ENCODE assay signal across 8 cellular contexts in genomic region chr1:243473281-243474210, GRCh38.
A peak's percentile ranks its signal among the peaks of the same experiment; 100 is the strongest.
DNase-seq lines count a peak whose midpoint lies in the region; ATAC-seq and TF ChIP-seq lines count a peak whose summit lies in the region.

No MANE protein-coding gene starts in this region.

- no peaks in the 10 kb centered on the region for H3K9me3 Mint-ChIP-seq in activated T-helper 2 cell treated with anti-CD3 and anti-CD28 coated beads, Interferon-gamma antibody, Interleukin-2, Interleukin-4, amounts not matched to agents 10 μg/mL and 5 μg/mL and 100 μg/mL, durations not matched to agents 14 hours and 24 hours and 36 hours
- H3K9me3 Mint-ChIP-seq in immature natural killer cell, result no peaks in the 10 kb centered on the region
- H3K9me3 Mint-ChIP-seq in progenitor cell of endocrine pancreas (ENCODE audit: low read depth), result no peaks in the 10 kb centered on the region

- no peak for TF ChIP-seq EP300 in SK-N-SH (IDR thresholded peaks at IDR 0.05; ENCODE audit: borderline replicate concordance in 1 of 2, low read depth in 1 of 2, low read length in 1 of 2)

- H3K9ac ChIP-seq in SK-N-SH (no peak overlapping the region; the same call in 1 of the 2 replicates), stomach smooth muscle (ENCODE audit: low read length in 2 of 2) (peak overlapping the region in 1 of 2 donors; percentile 21)

- H3K36me3 Mint-ChIP-seq in activated T-helper 2 cell treated with anti-CD3 and anti-CD28 coated beads, Interferon-gamma antibody, Interleukin-2, Interleukin-4, amounts not matched to agents 10 μg/mL and 5 μg/mL and 100 μg/mL, durations not matched to agents 14 hours and 24 hours and 36 hours (ENCODE audit: low read depth), result no peaks in the 10 kb centered on the region
- no peaks in the 10 kb centered on the region for H3K36me3 Mint-ChIP-seq in immature natural killer cell
- H3K36me3 Mint-ChIP-seq in progenitor cell of endocrine pancreas (ENCODE audit: insufficient read depth), result peaks cover 3% of the 10 kb centered on the region

- POLR2A ChIA-PET in SK-N-SH (lab: Yijun Ruan, JAX), result no interaction called here

- no peak overlapping the region for H2AFZ ChIP-seq in SK-N-SH (ENCODE audit: low read depth)

- peak overlapping the region; percentile 28 for H3K27ac Mint-ChIP-seq in activated T-helper 2 cell treated with anti-CD3 and anti-CD28 coated beads, Interferon-gamma antibody, Interleukin-2, Interleukin-4, amounts not matched to agents 10 μg/mL and 5 μg/mL and 100 μg/mL, durations not matched to agents 14 hours and 24 hours and 36 hours
- H3K27ac Mint-ChIP-seq in immature natural killer cell (peak overlapping the region; percentile 9 to 87 (median 66)), progenitor cell of endocrine pancreas (no peak overlapping the region)

- H3K36me3 ChIP-seq in SK-N-SH (replicated peaks in 1 of 2; ENCODE audit: control insufficient read depth in 1 of 2, insufficient read depth in 2 of 2, low read length in 1 of 2), result peaks cover 0 to 10% of the 10 kb centered on the region in 2 experiments
- no peaks in the 10 kb centered on the region for H3K36me3 ChIP-seq in stomach smooth muscle (ENCODE audit: control insufficient read depth in 2 of 2, insufficient read depth in 2 of 2, low read length in 2 of 2)

- no peak overlapping the region; the same call in 1 of the 2 replicates for H3K4me2 ChIP-seq in SK-N-SH

- peak; percentile 63 for ATAC-seq in SK-N-SH treated with all-trans-retinoic acid at 6 μM for 48 hours

- CTCF ChIA-PET in SK-N-SH (lab: Yijun Ruan, JAX), result interaction anchor here (1.3 kb wide), 1 partner anchor 9 kb away, joined by 3 read pairs; no protein-coding TSS in a partner anchor

- H3K4me1 ChIP-seq in SK-N-SH (ENCODE audit: control insufficient read depth in 1 of 2, insufficient read depth in 2 of 2, low read depth in 1 of 2, low read length in 1 of 2), result peaks cover 0 to 12% of the 10 kb centered on the region in 2 experiments; a peak in 2 of 4 replicates
- H3K4me1 ChIP-seq in stomach smooth muscle (ENCODE audit: control insufficient read depth, insufficient read depth, low read length), result peaks cover 10% of the 10 kb centered on the region

- H3K4me3 ChIP-seq in SK-N-SH (ENCODE audit: low read depth in 2 of 2, low read length in 1 of 2) (no peak overlapping the region), stomach smooth muscle (ENCODE audit: low read length in 2 of 2) (peak overlapping the region; percentile 67 to 76)

- intact Hi-C loops in activated T-helper 2 cell treated with anti-CD3 and anti-CD28 coated beads, Interferon-gamma antibody, Interleukin-2, Interleukin-4, amounts not matched to agents 10 μg/mL and 5 μg/mL and 100 μg/mL, durations not matched to agents 14 hours and 24 hours and 36 hours (cut with micrococcal nuclease), result no loop called here

- no peak for DNase-seq in SK-N-SH
- no peak for DNase-seq in activated T-helper 2 cell treated with anti-CD3 and anti-CD28 coated beads, Interferon-gamma antibody, Interleukin-2, Interleukin-4, amounts not matched to agents 10 μg/mL and 5 μg/mL and 100 μg/mL, durations not matched to agents 14 hours and 24 hours and 36 hours (ENCODE audit: low spot score)
- no peak for DNase-seq in immature natural killer cell
- DNase-seq in cerebellar nuclear complex (lab: John Stamatoyannopoulos, UW), result no peak
- no peak for DNase-seq in progenitor cell of endocrine pancreas (ENCODE audit: low spot score, unreplicated experiment)
- DNase-seq in NK-92 (lab: John Stamatoyannopoulos, UW; ENCODE audit: unreplicated experiment), result no peak

- H3F3A ChIP-seq in SK-N-SH (replicated peaks; ENCODE audit: insufficient read depth), result no peaks in the 10 kb centered on the region

- H3K9me3 ChIP-seq in SK-N-SH, result no peaks in the 10 kb centered on the region
- H3K9me3 ChIP-seq in stomach smooth muscle (ENCODE audit: control insufficient read depth in 2 of 2, low read length in 2 of 2), result no peaks in the 10 kb centered on the region

- H3K27ac ChIP-seq in SK-N-SH (ENCODE audit: low read depth in 2 of 2, low read length in 1 of 2) (no peak overlapping the region; a peak in 2 of 4 replicates), stomach smooth muscle (ENCODE audit: low read length) (peak overlapping the region; percentile 20)

- H3K79me2 ChIP-seq in SK-N-SH (ENCODE audit: insufficient read depth), result no peaks in the 10 kb centered on the region

- TF ChIP-seq CTCF in SK-N-SH (IDR thresholded peaks at IDR 0.05) (no peak), progenitor cell of endocrine pancreas (IDR thresholded peaks at IDR 0.05; ENCODE audit: unreplicated experiment) (no peak)

- H4K20me1 ChIP-seq in SK-N-SH (ENCODE audit: insufficient read depth), result no peaks in the 10 kb centered on the region

- H3K27me3 ChIP-seq in SK-N-SH (ENCODE audit: insufficient read depth), result no peaks in the 10 kb centered on the region
- H3K27me3 ChIP-seq in stomach smooth muscle (ENCODE audit: control insufficient read depth in 1 of 2, insufficient read depth in 2 of 2, low read length in 2 of 2), result no peaks in the 10 kb centered on the region

- TF ChIP-seq RAD21 in SK-N-SH (IDR thresholded peaks at IDR 0.05; ENCODE audit: low read length), result no peak

- 76% methylated on average over 14 of the region's 15 CpGs for WGBS in SK-N-SH (ENCODE audit: low lambda C conversion rate)

- peaks cover 6% of the 10 kb centered on the region for H3K4me1 Mint-ChIP-seq in activated T-helper 2 cell treated with anti-CD3 and anti-CD28 coated beads, Interferon-gamma antibody, Interleukin-2, Interleukin-4, amounts not matched to agents 10 μg/mL and 5 μg/mL and 100 μg/mL, durations not matched to agents 14 hours and 24 hours and 36 hours (ENCODE audit: low read depth)
- H3K4me1 Mint-ChIP-seq in immature natural killer cell (peaks cover 13 to 14% of the 10 kb centered on the region in 2 donors), progenitor cell of endocrine pancreas (ENCODE audit: low read depth) (peaks cover 2% of the 10 kb centered on the region)

- peak overlapping the region; percentile 76 for H3K4me3 Mint-ChIP-seq in activated T-helper 2 cell treated with anti-CD3 and anti-CD28 coated beads, Interferon-gamma antibody, Interleukin-2, Interleukin-4, amounts not matched to agents 10 μg/mL and 5 μg/mL and 100 μg/mL, durations not matched to agents 14 hours and 24 hours and 36 hours (ENCODE audit: low read depth)
- H3K4me3 Mint-ChIP-seq in immature natural killer cell (peak overlapping the region; percentile 90 to 96 (median 91)), progenitor cell of endocrine pancreas (ENCODE audit: low read depth) (no peak overlapping the region)

- H3K27me3 Mint-ChIP-seq in activated T-helper 2 cell treated with anti-CD3 and anti-CD28 coated beads, Interferon-gamma antibody, Interleukin-2, Interleukin-4, amounts not matched to agents 10 μg/mL and 5 μg/mL and 100 μg/mL, durations not matched to agents 14 hours and 24 hours and 36 hours (ENCODE audit: low read depth), result no peaks in the 10 kb centered on the region
- H3K27me3 Mint-ChIP-seq in immature natural killer cell (ENCODE audit: low read depth in 3 of 3), result no peaks in the 10 kb centered on the region
- peaks cover 4% of the 10 kb centered on the region for H3K27me3 Mint-ChIP-seq in progenitor cell of endocrine pancreas

- H3K9me2 ChIP-seq in SK-N-SH, result no peaks in the 10 kb centered on the region

TF ChIP-seq in SK-N-SH treated with all-trans-retinoic acid at 6 μM for 48 hours, 23 proteins besides CTCF, POLR2A, EP300 and RAD21 (continues in another document):
- TF ChIP-seq ZFP3 (CRISPR knock-in tag; IDR thresholded peaks at IDR 0.05) (no peak), ARNTL (CRISPR knock-in tag; IDR thresholded peaks at IDR 0.05; ENCODE audit: borderline replicate concordance, low read depth) (no peak), CSDC2 (CRISPR knock-in tag; IDR thresholded peaks at IDR 0.05) (no peak), CREB5 (CRISPR knock-in tag; IDR thresholded peaks at IDR 0.05; ENCODE audit: low read depth) (no peak)

TF ChIP-seq in SK-N-SH, 30 proteins besides CTCF, POLR2A, EP300 and RAD21:
- TF ChIP-seq GABPA (IDR thresholded peaks at IDR 0.05; ENCODE audit: low read depth) (no peak), NFIC (IDR thresholded peaks at IDR 0.05; ENCODE audit: borderline replicate concordance) (no peak)

Comparison
In these comparisons a context has a peak if more than half of its experiments do, and no peak if none do; other contexts are left out.
1. H3K4me3 ChIP-seq: peak in stomach smooth muscle (2 of 2); none in SK-N-SH (0 of 2).